1 cellular context compared by ENCODE assay signal in genomic region chr4:25123236-25123635, GRCh38.
TF ChIP-seq lines count a peak whose summit lies in the region.

No MANE protein-coding gene starts in this region.

TF ChIP-seq in HepG2, 621 proteins besides CTCF, POLR2A, EP300 and RAD21 (continued from another document):
- TF ChIP-seq, protein P1, sequence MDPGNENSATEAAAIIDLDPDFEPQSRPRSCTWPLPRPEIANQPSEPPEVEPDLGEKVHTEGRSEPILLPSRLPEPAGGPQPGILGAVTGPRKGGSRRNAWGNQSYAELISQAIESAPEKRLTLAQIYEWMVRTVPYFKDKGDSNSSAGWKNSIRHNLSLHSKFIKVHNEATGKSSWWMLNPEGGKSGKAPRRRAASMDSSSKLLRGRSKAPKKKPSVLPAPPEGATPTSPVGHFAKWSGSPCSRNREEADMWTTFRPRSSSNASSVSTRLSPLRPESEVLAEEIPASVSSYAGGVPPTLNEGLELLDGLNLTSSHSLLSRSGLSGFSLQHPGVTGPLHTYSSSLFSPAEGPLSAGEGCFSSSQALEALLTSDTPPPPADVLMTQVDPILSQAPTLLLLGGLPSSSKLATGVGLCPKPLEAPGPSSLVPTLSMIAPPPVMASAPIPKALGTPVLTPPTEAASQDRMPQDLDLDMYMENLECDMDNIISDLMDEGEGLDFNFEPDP (CRISPR knock-in tag; conservative IDR thresholded peaks at IDR 0.05) = no peak
- no peak for TF ChIP-seq ZBTB10 (CRISPR knock-in tag; IDR thresholded peaks at IDR 0.05; ENCODE audit: borderline replicate concordance)
